In the genomic region with DNA sequence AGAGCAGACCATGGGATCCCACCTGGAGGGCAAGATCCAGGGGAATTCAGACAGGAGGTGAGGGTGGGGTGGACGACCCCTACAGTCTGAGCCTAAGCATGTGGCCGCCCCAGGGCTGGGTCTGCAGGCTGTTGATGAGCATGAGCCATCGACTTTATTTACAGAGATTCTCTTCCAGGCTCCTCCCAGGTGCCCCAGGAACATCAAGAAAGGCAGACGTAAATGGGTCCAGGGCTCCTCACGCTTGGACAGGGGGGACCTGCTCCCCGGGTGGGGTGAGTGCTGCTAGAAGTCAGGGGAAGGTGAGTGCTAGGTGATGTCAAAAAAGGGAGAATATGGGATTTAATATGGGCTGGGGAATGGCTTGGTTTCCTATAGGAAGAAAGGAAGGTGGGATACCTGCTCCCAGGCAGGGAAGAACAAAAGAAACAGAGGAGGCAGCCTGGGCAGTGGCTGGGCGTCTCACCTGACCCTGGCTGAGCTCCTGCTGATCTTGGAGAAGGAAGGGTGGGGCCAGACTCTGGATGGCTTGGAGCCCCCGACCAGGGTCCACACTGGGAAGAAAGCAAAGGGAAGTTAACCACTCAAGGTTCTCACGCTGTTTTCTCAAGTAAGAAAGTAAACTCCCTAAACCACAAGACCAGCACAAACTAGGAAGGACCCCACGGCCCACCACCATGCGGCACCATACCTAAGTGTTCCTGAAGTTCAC, we compare ENCODE assay signal across 21 cellular contexts.
DNase-seq lines count a peak whose midpoint lies in the region; ATAC-seq and TF ChIP-seq lines count a peak whose summit lies in the region.
"Had no signal": no experiment of that assay in that cellular context is flagged by ENCODE, and none has a peak within 500 bp of the region (broad histone marks: within the 10 kb centered on the region; RNA-seq: fewer than 3 reads in every experiment).

No MANE protein-coding gene starts in this region.

- no peak overlapping the region for H2AFZ ChIP-seq in PC-3 (ENCODE audit: low read length)
- no peak overlapping the region for H2AFZ ChIP-seq in mammary epithelial cell (ENCODE audit: low read depth, low read length)

- no peaks in the 10 kb centered on the region for H3F3A ChIP-seq in PC-3 (ENCODE audit: low read length, unreplicated experiment)

- H3K4me2 ChIP-seq in PC-3 (ENCODE audit: low read length) (no peak overlapping the region), mammary epithelial cell (ENCODE audit: insufficient read depth, low read depth, low read length) (no peak overlapping the region)

- H3K9me2 ChIP-seq in PC-3 (replicated peaks; ENCODE audit: low read length), result no peaks in the 10 kb centered on the region

- no TSS peak for BruUV-seq in PC-3 (replicated peaks; lab: Mats Ljungman, UMichigan)
- no TSS peak for BruUV-seq in mammary epithelial cell (replicated peaks; lab: Mats Ljungman, UMichigan)

- no peak for TF ChIP-seq CTCF in RWPE2 (IDR thresholded peaks at IDR 0.05; ENCODE audit: poor library complexity, severe bottlenecking)
- no peak for TF ChIP-seq CTCF in coronary artery (IDR thresholded peaks at IDR 0.05)
- TF ChIP-seq CTCF in sigmoid colon (IDR thresholded peaks at IDR 0.05), result no peak
- TF ChIP-seq CTCF in type B pancreatic cell (conservative IDR thresholded peaks at IDR 0.05), result no peak
- no peak for TF ChIP-seq CTCF in PC-3 (conservative IDR thresholded peaks at IDR 0.05; ENCODE audit: low read depth, low read length)
- TF ChIP-seq CTCF in mammary epithelial cell (conservative IDR thresholded peaks at IDR 0.05 in 1 of 2, IDR thresholded peaks at IDR 0.05 in 1 of 2; ENCODE audit: extremely low read depth in 1 of 2, insufficient read depth in 1 of 2, low read depth in 1 of 2, low read length in 2 of 2), result no peak

- in situ Hi-C loops in mammary epithelial cell (cut with MboI; ENCODE audit: low sequenced_read_pairs in 2 of 2), result no loop called here

- H3K27me3 Mint-ChIP-seq in type B pancreatic cell, result peaks cover 33% of the 10 kb centered on the region
- H3K27me3 Mint-ChIP-seq: CD4-positive, alpha-beta T cell had no signal

- DNase-seq in RWPE2 (ENCODE audit: low spot score) (peak; percentile 28), coronary artery (ENCODE audit: low spot score) (peak; percentile 65), sigmoid colon (peak; percentile 49), type B pancreatic cell (ENCODE audit: extremely low spot score, unreplicated experiment) (peak; percentile 51), PC-3 (no peak), mammary epithelial cell (no peak)
- DNase-seq: COR-L47, DMS79, H7, HFFc6, KG1, NCI-H1092, NCI-H1436, NCI-H1930, NCI-H2227 treated with DMSO at 0.1 percent for 48 hours, NCI-H510A, NCI-H748 treated with DMSO at 0.1 percent for 48 hours had no signal

- TF ChIP-seq EP300 in sigmoid colon (IDR thresholded peaks at IDR 0.05), result no peak

- H3K9me3 Mint-ChIP-seq in type B pancreatic cell, result no peaks in the 10 kb centered on the region
- H3K9me3 Mint-ChIP-seq: CD4-positive, alpha-beta T cell had no signal

- WGBS in sigmoid colon, 2 donors, result 60 to 69% methylated on average over 11 of the region's 11 CpGs
- WGBS in mammary epithelial cell (ENCODE audit: low coverage, missing lambda C conversion rate), result 80% methylated on average over 9 of the region's 11 CpGs

- H3K36me3 ChIP-seq in RWPE2 (ENCODE audit: low read depth) (no peaks in the 10 kb centered on the region), sigmoid colon (no peaks in the 10 kb centered on the region), PC-3 (ENCODE audit: low read depth, low read length) (no peaks in the 10 kb centered on the region), mammary epithelial cell (ENCODE audit: insufficient read depth, low read length) (no peaks in the 10 kb centered on the region)
- H3K36me3 ChIP-seq: SJSA1 had no signal

- CTCF ChIA-PET in PC-3 (lab: Charles Lee) (no interaction called here), mammary epithelial cell (lab: Charles Lee; ENCODE audit: low non-redundant PET) (no interaction called here)

- H3K36me3 Mint-ChIP-seq in type B pancreatic cell, result no peaks in the 10 kb centered on the region

- dilution Hi-C loops in mammary epithelial cell (cut with HindIII; ENCODE audit: low sequenced_read_pairs), result no loop called here

- intact Hi-C loops in sigmoid colon (cut with DNase I) (no loop called here), PC-3 (cut with micrococcal nuclease) (no loop called here), mammary epithelial cell (cut with micrococcal nuclease) (no loop called here)

- peaks cover 18% of the 10 kb centered on the region for H3K27me3 ChIP-seq in RWPE2 (ENCODE audit: insufficient read depth, poor library complexity, severe bottlenecking)
- peaks cover 0 to 9% (median 0%) of the 10 kb centered on the region in 3 donors for H3K27me3 ChIP-seq in sigmoid colon
- H3K27me3 ChIP-seq in PC-3 (ENCODE audit: low read length), result peaks cover 19% of the 10 kb centered on the region
- H3K27me3 ChIP-seq in mammary epithelial cell (ENCODE audit: insufficient read depth, low read length), result peaks cover 2% of the 10 kb centered on the region

- H3K9me3 ChIP-seq in RWPE2 (ENCODE audit: severe bottlenecking) (no peaks in the 10 kb centered on the region), sigmoid colon (no peaks in the 10 kb centered on the region), PC-3 (ENCODE audit: low read length) (no peaks in the 10 kb centered on the region), mammary epithelial cell (replicated peaks; ENCODE audit: insufficient read depth, low read length) (no peaks in the 10 kb centered on the region)
- H3K9me3 ChIP-seq: SJSA1 had no signal

- H4K20me1 ChIP-seq in PC-3 (ENCODE audit: low read length) (no peaks in the 10 kb centered on the region), mammary epithelial cell (ENCODE audit: insufficient read depth, low read length) (no peaks in the 10 kb centered on the region)

- no peak for ATAC-seq in RWPE2 (ENCODE audit: low read depth)
- ATAC-seq in HG02678 (IDR thresholded peaks at IDR 0.05; ENCODE audit: unreplicated experiment), result no peak
- no peak for ATAC-seq in PC-3
- no peak for ATAC-seq in HG02884 (IDR thresholded peaks at IDR 0.05; ENCODE audit: unreplicated experiment)

- H3K4me3 Mint-ChIP-seq in type B pancreatic cell, result no peak overlapping the region
- H3K4me3 Mint-ChIP-seq: CD4-positive, alpha-beta T cell; HFFc6 had no signal

- no peaks in the 10 kb centered on the region for H3K4me1 ChIP-seq in RWPE2 (ENCODE audit: insufficient read depth, poor library complexity, severe bottlenecking)
- no peaks in the 10 kb centered on the region for H3K4me1 ChIP-seq in sigmoid colon
- no peaks in the 10 kb centered on the region for H3K4me1 ChIP-seq in PC-3 (ENCODE audit: insufficient read depth, low read length)
- H3K4me1 ChIP-seq in mammary epithelial cell (ENCODE audit: insufficient read depth, low read length), result peaks cover 12% of the 10 kb centered on the region
- H3K4me1 ChIP-seq: SJSA1 had no signal

- TF ChIP-seq POLR2A in sigmoid colon (IDR thresholded peaks at IDR 0.05), result no peak

- no peak overlapping the region for H3K9ac ChIP-seq in PC-3 (ENCODE audit: low read length)
- H3K9ac ChIP-seq in mammary epithelial cell (ENCODE audit: insufficient read depth, low read length), result no peak overlapping the region

- no peak overlapping the region for H3K4me3 ChIP-seq in RWPE2 (ENCODE audit: severe bottlenecking)
- no peak overlapping the region for H3K4me3 ChIP-seq in coronary artery
- no peak overlapping the region for H3K4me3 ChIP-seq in sigmoid colon
- no peak overlapping the region for H3K4me3 ChIP-seq in PC-3 (ENCODE audit: low read length)
- no peak overlapping the region for H3K4me3 ChIP-seq in mammary epithelial cell (replicated peaks in 1 of 3; ENCODE audit: insufficient read depth in 1 of 3, low read depth in 2 of 3, low read length in 3 of 3)
- H3K4me3 ChIP-seq: SJSA1 had no signal

- H3K27ac ChIP-seq in RWPE2 (ENCODE audit: poor library complexity, severe bottlenecking), result no peak overlapping the region
- H3K27ac ChIP-seq in coronary artery, result no peak overlapping the region
- no peak overlapping the region for H3K27ac ChIP-seq in sigmoid colon
- no peak overlapping the region for H3K27ac ChIP-seq in PC-3 (ENCODE audit: low read length)
- H3K27ac ChIP-seq in mammary epithelial cell (ENCODE audit: insufficient read depth, low read depth, low read length), result no peak overlapping the region
- H3K27ac ChIP-seq: SJSA1 had no signal

- no peak overlapping the region for H3K27ac Mint-ChIP-seq in type B pancreatic cell
- H3K27ac Mint-ChIP-seq: CD4-positive, alpha-beta T cell; HFFc6 had no signal

- POLR2A ChIA-PET in PC-3 (lab: Charles Lee; ENCODE audit: unreplicated experiment), result no interaction called here

- H3K79me2 ChIP-seq in PC-3 (ENCODE audit: low read length), result no peaks in the 10 kb centered on the region
- H3K79me2 ChIP-seq in mammary epithelial cell (ENCODE audit: insufficient read depth, low read length), result no peaks in the 10 kb centered on the region

- H3K4me1 Mint-ChIP-seq in type B pancreatic cell (ENCODE audit: unreplicated experiment), result no peaks in the 10 kb centered on the region

Comparison
In these comparisons a context has a peak if more than half of its experiments do, and no peak if none do; other contexts are left out.
1. DNase-seq: peak in RWPE2 (single experiment), coronary artery (single experiment), sigmoid colon (single experiment) and type B pancreatic cell (single experiment); none in PC-3 (single experiment) and mammary epithelial cell (single experiment).